9 cellular contexts compared by ENCODE assay signal in genomic region chr2:216015722-216016464, GRCh38. TPM values are rescaled to one million over a fixed set of nuclear protein-coding genes. Genes with fewer than 3 reads are reported as not detected.
DNase-seq lines count a peak whose midpoint lies in the region; ATAC-seq and TF ChIP-seq lines count a peak whose summit lies in the region.
"Had no signal": no experiment of that assay in that cellular context is flagged by ENCODE, and none has a peak within 500 bp of the region (broad histone marks: within the 10 kb centered on the region; RNA-seq: fewer than 3 reads in every experiment).

No MANE protein-coding gene starts in this region.

- peaks cover 4% of the 10 kb centered on the region for H3K36me3 Mint-ChIP-seq in glutamatergic neuron (ENCODE audit: unreplicated experiment)

- no peak for TF ChIP-seq POLR2A in tibial nerve (IDR thresholded peaks at IDR 0.05)

- TF ChIP-seq CTCF in glutamatergic neuron (IDR thresholded peaks at IDR 0.05; ENCODE audit: partially characterized antibody, unreplicated experiment), result no peak
- TF ChIP-seq CTCF in tibial nerve (IDR thresholded peaks at IDR 0.05), result no peak

- WGBS in tibial nerve, 2 donors, result 79 to 91% methylated on average over 5 of the region's 5 CpGs

- peak overlapping the region; percentile 97 for H3K27ac Mint-ChIP-seq in glutamatergic neuron (ENCODE audit: unreplicated experiment)

- peaks cover 28% of the 10 kb centered on the region for H3K9me3 Mint-ChIP-seq in glutamatergic neuron (ENCODE audit: unreplicated experiment)

- H3K4me3 Mint-ChIP-seq in glutamatergic neuron (ENCODE audit: unreplicated experiment), result peak overlapping the region; percentile 75

- H3K27ac ChIP-seq in tibial nerve, result no peak overlapping the region
- H3K27ac ChIP-seq: parathyroid adenoma had no signal

- H3K36me3 ChIP-seq in tibial nerve, result peaks cover 0 to 5% (median 0%) of the 10 kb centered on the region in 3 donors

- H3K27me3 ChIP-seq in tibial nerve, result no peaks in the 10 kb centered on the region

- H3K9me3 ChIP-seq in tibial nerve, result no peaks in the 10 kb centered on the region

- peak; percentile 42 for DNase-seq in activated naive CD4-positive, alpha-beta T cell treated with Interleukin-2 at 50 U/mL for 16 hours
- no peak for DNase-seq in activated naive CD4-positive, alpha-beta T cell (lab: John Stamatoyannopoulos, UW)
- DNase-seq in SHP77 (lab: John Stamatoyannopoulos, UW) (peak; percentile 53 to 84), glutamatergic neuron (peak; percentile 55), tibial nerve (ENCODE audit: low spot score in 2 of 2) (no peak), Ammon's horn (ENCODE audit: low spot score) (no peak), iPS-NIHi11 (ENCODE audit: low spot score) (no peak)

- H3K4me3 ChIP-seq in tibial nerve, result no peak overlapping the region

- peaks cover 37% of the 10 kb centered on the region for H3K4me1 Mint-ChIP-seq in glutamatergic neuron (ENCODE audit: low read depth, unreplicated experiment)

- no peak for TF ChIP-seq EP300 in tibial nerve (IDR thresholded peaks at IDR 0.05)

- H3K4me1 ChIP-seq in tibial nerve, result peaks cover 0 to 24% (median 0%) of the 10 kb centered on the region in 4 donors
- H3K4me1 ChIP-seq: parathyroid adenoma had no signal

- H3K27me3 Mint-ChIP-seq in glutamatergic neuron (ENCODE audit: unreplicated experiment), result peaks cover 11% of the 10 kb centered on the region

- peak; percentile 79 for ATAC-seq in HG03095 (IDR thresholded peaks at IDR 0.05; ENCODE audit: unreplicated experiment)

RNA-seq across cellular contexts. Expression of gene MREG, which starts 2.5 kb away (rescaled TPM):
- total RNA-seq in glutamatergic neuron (ENCODE audit: unreplicated experiment) (48.4 TPM), tibial nerve (10 to 100 TPM in 1 of 4 donors, 1 to 10 TPM in 3; 2.9 to 14.6 (median 3.6) TPM)

Comparison
In these comparisons a context has a peak if more than half of its experiments do, and no peak if none do; other contexts are left out.
1. DNase-seq: peak in activated naive CD4-positive, alpha-beta T cell treated with Interleukin-2 at 50 U/mL for 16 hours (single experiment), SHP77 (2 of 2) and glutamatergic neuron (single experiment); none in activated naive CD4-positive, alpha-beta T cell (0 of 4), tibial nerve (0 of 2), Ammon's horn (single experiment) and iPS-NIHi11 (single experiment).